1 cellular context compared by ENCODE assay signal in the genomic region with DNA sequence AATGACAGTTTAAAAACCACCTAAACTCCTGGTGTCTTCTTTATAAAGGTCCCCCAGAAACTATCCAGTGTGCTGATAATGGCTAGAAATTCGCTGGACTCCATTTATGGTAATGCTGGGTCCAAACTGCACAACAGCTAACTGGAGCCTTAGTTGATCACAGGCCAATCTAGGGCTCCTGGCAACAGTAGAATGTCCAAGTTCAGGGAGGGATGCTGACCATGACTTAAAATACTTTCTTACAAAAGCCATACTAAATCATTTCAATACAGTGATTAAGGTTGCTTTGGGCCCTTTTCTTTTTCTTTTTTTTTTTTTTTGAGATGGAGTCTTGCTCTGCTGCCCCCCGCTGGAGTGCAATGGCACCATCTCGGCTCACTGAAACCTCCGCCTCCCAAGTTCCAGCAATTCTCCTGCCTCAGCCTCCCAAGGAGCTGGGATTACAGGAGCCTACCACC.
TF ChIP-seq lines count a peak whose summit lies in the region.

No MANE protein-coding gene starts in this region.

TF ChIP-seq in GM23338, 12 proteins besides CTCF, POLR2A, EP300 and RAD21 (continued from another document):
- TF ChIP-seq, protein P1, sequence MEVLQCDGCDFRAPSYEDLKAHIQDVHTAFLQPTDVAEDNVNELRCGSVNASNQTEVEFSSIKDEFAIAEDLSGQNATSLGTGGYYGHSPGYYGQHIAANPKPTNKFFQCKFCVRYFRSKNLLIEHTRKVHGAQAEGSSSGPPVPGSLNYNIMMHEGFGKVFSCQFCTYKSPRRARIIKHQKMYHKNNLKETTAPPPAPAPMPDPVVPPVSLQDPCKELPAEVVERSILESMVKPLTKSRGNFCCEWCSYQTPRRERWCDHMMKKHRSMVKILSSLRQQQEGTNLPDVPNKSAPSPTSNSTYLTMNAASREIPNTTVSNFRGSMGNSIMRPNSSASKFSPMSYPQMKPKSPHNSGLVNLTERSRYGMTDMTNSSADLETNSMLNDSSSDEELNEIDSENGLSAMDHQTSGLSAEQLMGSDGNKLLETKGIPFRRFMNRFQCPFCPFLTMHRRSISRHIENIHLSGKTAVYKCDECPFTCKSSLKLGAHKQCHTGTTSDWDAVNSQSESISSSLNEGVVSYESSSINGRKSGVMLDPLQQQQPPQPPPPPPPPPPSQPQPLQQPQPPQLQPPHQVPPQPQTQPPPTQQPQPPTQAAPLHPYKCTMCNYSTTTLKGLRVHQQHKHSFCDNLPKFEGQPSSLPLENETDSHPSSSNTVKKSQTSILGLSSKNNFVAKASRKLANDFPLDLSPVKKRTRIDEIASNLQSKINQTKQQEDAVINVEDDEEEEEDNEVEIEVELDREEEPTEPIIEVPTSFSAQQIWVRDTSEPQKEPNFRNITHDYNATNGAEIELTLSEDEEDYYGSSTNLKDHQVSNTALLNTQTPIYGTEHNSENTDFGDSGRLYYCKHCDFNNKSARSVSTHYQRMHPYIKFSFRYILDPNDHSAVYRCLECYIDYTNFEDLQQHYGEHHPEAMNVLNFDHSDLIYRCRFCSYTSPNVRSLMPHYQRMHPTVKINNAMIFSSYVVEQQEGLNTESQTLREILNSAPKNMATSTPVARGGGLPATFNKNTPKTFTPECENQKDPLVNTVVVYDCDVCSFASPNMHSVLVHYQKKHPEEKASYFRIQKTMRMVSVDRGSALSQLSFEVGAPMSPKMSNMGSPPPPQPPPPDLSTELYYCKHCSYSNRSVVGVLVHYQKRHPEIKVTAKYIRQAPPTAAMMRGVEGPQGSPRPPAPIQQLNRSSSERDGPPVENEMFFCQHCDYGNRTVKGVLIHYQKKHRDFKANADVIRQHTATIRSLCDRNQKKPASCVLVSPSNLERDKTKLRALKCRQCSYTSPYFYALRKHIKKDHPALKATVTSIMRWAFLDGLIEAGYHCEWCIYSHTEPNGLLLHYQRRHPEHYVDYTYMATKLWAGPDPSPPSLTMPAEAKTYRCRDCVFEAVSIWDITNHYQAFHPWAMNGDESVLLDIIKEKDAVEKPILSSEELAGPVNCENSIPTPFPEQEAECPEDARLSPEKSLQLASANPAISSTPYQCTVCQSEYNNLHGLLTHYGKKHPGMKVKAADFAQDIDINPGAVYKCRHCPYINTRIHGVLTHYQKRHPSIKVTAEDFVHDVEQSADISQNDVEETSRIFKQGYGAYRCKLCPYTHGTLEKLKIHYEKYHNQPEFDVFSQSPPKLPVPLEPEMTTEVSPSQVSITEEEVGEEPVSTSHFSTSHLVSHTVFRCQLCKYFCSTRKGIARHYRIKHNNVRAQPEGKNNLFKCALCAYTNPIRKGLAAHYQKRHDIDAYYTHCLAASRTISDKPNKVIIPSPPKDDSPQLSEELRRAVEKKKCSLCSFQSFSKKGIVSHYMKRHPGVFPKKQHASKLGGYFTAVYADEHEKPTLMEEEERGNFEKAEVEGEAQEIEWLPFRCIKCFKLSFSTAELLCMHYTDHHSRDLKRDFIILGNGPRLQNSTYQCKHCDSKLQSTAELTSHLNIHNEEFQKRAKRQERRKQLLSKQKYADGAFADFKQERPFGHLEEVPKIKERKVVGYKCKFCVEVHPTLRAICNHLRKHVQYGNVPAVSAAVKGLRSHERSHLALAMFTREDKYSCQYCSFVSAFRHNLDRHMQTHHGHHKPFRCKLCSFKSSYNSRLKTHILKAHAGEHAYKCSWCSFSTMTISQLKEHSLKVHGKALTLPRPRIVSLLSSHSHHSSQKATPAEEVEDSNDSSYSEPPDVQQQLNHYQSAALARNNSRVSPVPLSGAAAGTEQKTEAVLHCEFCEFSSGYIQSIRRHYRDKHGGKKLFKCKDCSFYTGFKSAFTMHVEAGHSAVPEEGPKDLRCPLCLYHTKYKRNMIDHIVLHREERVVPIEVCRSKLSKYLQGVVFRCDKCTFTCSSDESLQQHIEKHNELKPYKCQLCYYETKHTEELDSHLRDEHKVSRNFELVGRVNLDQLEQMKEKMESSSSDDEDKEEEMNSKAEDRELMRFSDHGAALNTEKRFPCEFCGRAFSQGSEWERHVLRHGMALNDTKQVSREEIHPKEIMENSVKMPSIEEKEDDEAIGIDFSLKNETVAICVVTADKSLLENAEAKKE (CRISPR knock-in tag; IDR thresholded peaks at IDR 0.05), result no peak
- TF ChIP-seq NANOG (IDR thresholded peaks at IDR 0.05; ENCODE audit: borderline replicate concordance) (no peak), STAT1 (IDR thresholded peaks at IDR 0.05; ENCODE audit: unreplicated experiment) (no peak), ZNF331 (CRISPR knock-in tag; IDR thresholded peaks at IDR 0.05; ENCODE audit: low read depth) (no peak), EZH2phosphoT487 (IDR thresholded peaks at IDR 0.05; ENCODE audit: unreplicated experiment) (no peak), CREB1 (CRISPR knock-in tag; IDR thresholded peaks at IDR 0.05; ENCODE audit: low read depth) (no peak), EZH2 (IDR thresholded peaks at IDR 0.05; ENCODE audit: low read depth, unreplicated experiment) (no peak)
- TF ChIP-seq, protein P2, sequence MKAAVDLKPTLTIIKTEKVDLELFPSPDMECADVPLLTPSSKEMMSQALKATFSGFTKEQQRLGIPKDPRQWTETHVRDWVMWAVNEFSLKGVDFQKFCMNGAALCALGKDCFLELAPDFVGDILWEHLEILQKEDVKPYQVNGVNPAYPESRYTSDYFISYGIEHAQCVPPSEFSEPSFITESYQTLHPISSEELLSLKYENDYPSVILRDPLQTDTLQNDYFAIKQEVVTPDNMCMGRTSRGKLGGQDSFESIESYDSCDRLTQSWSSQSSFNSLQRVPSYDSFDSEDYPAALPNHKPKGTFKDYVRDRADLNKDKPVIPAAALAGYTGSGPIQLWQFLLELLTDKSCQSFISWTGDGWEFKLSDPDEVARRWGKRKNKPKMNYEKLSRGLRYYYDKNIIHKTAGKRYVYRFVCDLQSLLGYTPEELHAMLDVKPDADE (IDR thresholded peaks at IDR 0.05), result no peak
